8 cellular contexts compared by ENCODE assay signal in genomic region chr15:90265271-90266060, GRCh38. TPM values are rescaled to one million over a fixed set of nuclear protein-coding genes. Genes with fewer than 3 reads are reported as not detected.
DNase-seq lines count a peak whose midpoint lies in the region; ATAC-seq and TF ChIP-seq lines count a peak whose summit lies in the region.

NGRN (plus strand) TSS chr15:90265672; CDS start chr15:90265713, 41 bp downstream.

- in situ Hi-C loops in GM13977 (cut with MboI; ENCODE audit: low pct_unique_long_range_greater_than_20kb, low sequenced_read_pairs, unreplicated experiment), result no loop called here
- in situ Hi-C loops in transverse colon (cut with MboI; ENCODE audit: low pct_ligation_motif_present in 1 of 4, low pct_unique_long_range_greater_than_20kb in 1 of 4, low sequenced_read_pairs in 3 of 4), result no loop called here

- H3K4me1 Mint-ChIP-seq in T-cell, result peaks cover 48 to 54% (median 52%) of the 10 kb centered on the region in 3 donors

- peak; percentile 90 for DNase-seq in GM13977 (ENCODE audit: low spot score)
- DNase-seq in NCI-H146 (lab: John Stamatoyannopoulos, UW), result peak; percentile 84
- DNase-seq in T-cell, result peak; percentile 84 to 96 (median 91)
- peak; percentile 94 for DNase-seq in heart left ventricle
- DNase-seq in pons (ENCODE audit: low spot score), result peak; percentile 95
- DNase-seq in transverse colon, result peak; percentile 95

- TF ChIP-seq EP300 in transverse colon (IDR thresholded peaks at IDR 0.05; ENCODE audit: low read depth), result no peak

- H3K9me3 Mint-ChIP-seq in T-cell, result no peaks in the 10 kb centered on the region

- no peaks in the 10 kb centered on the region for H3K27me3 Mint-ChIP-seq in T-cell

- intact Hi-C loops in heart left ventricle (cut with DNase I), result loop anchor here in 4 of 10 donors (1.0 to 5.0 kb wide), 3 partner anchors 31 to 33 kb away; partner anchors contain the start of genes GDPGP1 (in 4 of the 4) and CIB1 (in 1 of the 4)
- intact Hi-C loops in transverse colon (cut with DNase I; ENCODE audit: low total_unique reads), result no loop called here

- TF ChIP-seq POLR2A in heart left ventricle (IDR thresholded peaks at IDR 0.05) (peak in 1 of 2 donors; percentile 77), transverse colon (IDR thresholded peaks at IDR 0.05) (peak; percentile 91)

- 0% methylated on average over 59 of the region's 59 CpGs for WGBS in adipose tissue, 3 donors
- WGBS in heart left ventricle, 4 donors, result 0 to 1% (median 0%) methylated on average over 9 to 59 of the region's 59 CpGs
- 0% methylated on average over 52 of the region's 59 CpGs; no CpG with 5 or more reads in 1 of the 2 donors for WGBS in transverse colon (ENCODE audit: low coverage in 1 of 2), 2 donors

- ATAC-seq in HG02870 (IDR thresholded peaks at IDR 0.05; ENCODE audit: unreplicated experiment) (peak; percentile 92), T-cell (replicated peaks in 1 of 4) (peak; percentile 88 to 91 (median 90)), heart left ventricle (peak; percentile 88 to 97 (median 96))

- peak within 1 kb of the TSS; percentile 98 to 99 for H3K27ac Mint-ChIP-seq in T-cell

- peak within 1 kb of the TSS; percentile 95 to 97 (median 95) for H3K4me3 Mint-ChIP-seq in T-cell

- peaks cover 0 to 35% (median 21%) of the 10 kb centered on the region in 9 donors for H3K36me3 ChIP-seq in heart left ventricle
- H3K36me3 ChIP-seq in transverse colon, result peaks cover 0 to 11% (median 3%) of the 10 kb centered on the region in 4 donors

- POLR2A ChIA-PET in T-cell (lab: Charles Lee), result interaction anchor here in 1 of 2 donors (0.6 to 2.0 kb wide), 2 partner anchors 32 to 123 kb away, joined by 3 to 18 read pairs; partner anchors contain the start of genes CIB1, GDPGP1 and IQGAP1

- H3K27ac ChIP-seq in adipose tissue (ENCODE audit: low read depth, low read length) (peak within 1 kb of the TSS; percentile 82), heart left ventricle (peak within 1 kb of the TSS; percentile 90 to 100 (median 96)), transverse colon (peak within 1 kb of the TSS; percentile 95 to 99 (median 98))

- CTCF ChIA-PET in T-cell (lab: Charles Lee), result interaction anchor here in 1 of 2 donors (0.6 to 1.1 kb wide), 3 partner anchors 34 to 689 kb away, joined by 3 to 6 read pairs (median 4); partner anchors contain the start of gene RCCD1

- peaks cover 20% of the 10 kb centered on the region for H3K36me3 Mint-ChIP-seq in T-cell

- H3K4me3 ChIP-seq in heart left ventricle (peak within 1 kb of the TSS; percentile 36 to 95 (median 72)), transverse colon (peak within 1 kb of the TSS; percentile 59 to 78 (median 70))

- TF ChIP-seq CTCF in GM13977 (IDR thresholded peaks at IDR 0.05; ENCODE audit: extremely low read depth, insufficient read depth, missing control alignments) (no peak), heart left ventricle (IDR thresholded peaks at IDR 0.05) (no peak), transverse colon (IDR thresholded peaks at IDR 0.05) (no peak)

- H3K9me3 ChIP-seq in heart left ventricle (no peaks in the 10 kb centered on the region), transverse colon (no peaks in the 10 kb centered on the region)

- H3K4me1 ChIP-seq in heart left ventricle, result peaks cover 0 to 50% (median 45%) of the 10 kb centered on the region in 12 donors
- peaks cover 32 to 56% (median 40%) of the 10 kb centered on the region in 4 donors for H3K4me1 ChIP-seq in transverse colon

- H3K27me3 ChIP-seq in heart left ventricle (no peaks in the 10 kb centered on the region), transverse colon (no peaks in the 10 kb centered on the region)

RNA-seq across cellular contexts. Expression of gene NGRN, which starts in this region (rescaled TPM):
- 10 to 100 TPM; 44.5 to 53.1 (median 46.1) TPM for total RNA-seq in T-cell
- 10 to 100 TPM; 25.0 to 91.9 (median 64.1) TPM for polyA plus RNA-seq in adipose tissue
- 100 to 1,000 TPM in 8 of 9 donors, 10 to 100 TPM in 1; 93.2 to 149 (median 116) TPM for total RNA-seq in heart left ventricle
- 100 to 1,000 TPM; 119 to 142 TPM for polyA plus RNA-seq in heart left ventricle
- 10 to 100 TPM; 27.7 to 58.3 (median 44.5) TPM for total RNA-seq in transverse colon

Comparison
In these comparisons a context has a peak if more than half of its experiments do, and no peak if none do; other contexts are left out.
1. Peak in every context shown above with its lines: DNase-seq, ATAC-seq, H3K4me3 ChIP-seq and H3K27ac ChIP-seq.